ENCODE assay signal across 16 cellular contexts in the genomic region with DNA sequence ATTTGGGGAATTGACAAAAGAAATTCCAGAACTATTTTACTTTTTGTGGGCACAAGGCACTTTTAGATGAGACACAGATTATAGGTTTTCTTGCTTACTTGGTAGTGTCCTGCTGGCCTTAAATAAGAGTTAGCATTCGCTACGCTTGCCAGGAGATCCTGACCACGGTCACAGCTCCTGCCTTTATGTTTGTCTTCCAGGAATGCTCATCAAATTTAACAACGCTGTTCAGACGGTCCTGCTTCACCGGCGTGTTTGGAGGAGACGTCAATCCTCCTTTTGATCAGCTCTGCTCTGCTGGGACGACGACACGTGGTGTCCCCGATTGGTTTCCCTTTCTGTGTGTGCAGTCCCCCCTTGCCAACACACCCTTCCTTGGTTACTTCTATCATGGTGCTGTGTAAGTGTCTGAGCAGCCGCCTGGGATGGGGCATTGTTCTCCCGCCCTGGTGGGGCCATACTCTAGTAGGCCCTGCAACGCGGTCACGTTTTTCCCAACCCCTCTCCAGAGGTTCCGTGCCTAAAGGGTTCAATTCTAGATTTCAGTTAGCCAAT. TPM values are rescaled to one million over a fixed set of nuclear protein-coding genes. Genes with fewer than 3 reads are reported as not detected.
DNase-seq lines count a peak whose midpoint lies in the region; ATAC-seq and TF ChIP-seq lines count a peak whose summit lies in the region.
"Had no signal": no experiment of that assay in that cellular context is flagged by ENCODE, and none has a peak within 500 bp of the region (broad histone marks: within the 10 kb centered on the region; RNA-seq: fewer than 3 reads in every experiment).

No MANE protein-coding gene starts in this region.

- DNase-seq in LNCaP clone FGC (ENCODE audit: low read depth), result peak; percentile 66
- peak; percentile 2 for DNase-seq in left kidney (ENCODE audit: low read depth, low spot score)
- peak; percentile 77 for DNase-seq in prostate gland (ENCODE audit: low spot score)
- no peak for DNase-seq in nucleus accumbens (lab: John Stamatoyannopoulos, UW)
- DNase-seq in HCEC 1CT, result no peak
- DNase-seq: C1 segment of cervical spinal cord; Calu3; CD4-positive, CD25-positive, alpha-beta regulatory T cell; CD8-positive, alpha-beta T cell; DMS153; DND-41; H9; HFFc6 had no signal

- intact Hi-C loops in prostate gland (cut with DNase I), result no loop called here

- peaks cover 14% of the 10 kb centered on the region for H3K4me1 ChIP-seq in prostate gland (replicated peaks)

- TF ChIP-seq CTCF in LNCaP clone FGC (IDR thresholded peaks at IDR 0.05; ENCODE audit: control insufficient read depth, extremely low read depth, insufficient read depth) (no peak), prostate gland (IDR thresholded peaks at IDR 0.05) (no peak)

- no peaks in the 10 kb centered on the region for H3K36me3 ChIP-seq in prostate gland

- H3K4me3 ChIP-seq in LNCaP clone FGC (ENCODE audit: low read depth, low read length), result no peak overlapping the region
- no peak overlapping the region for H3K4me3 ChIP-seq in prostate gland
- H3K4me3 ChIP-seq: GM23338 had no signal

- H3K27me3 ChIP-seq in prostate gland (replicated peaks; ENCODE audit: insufficient read depth), result no peaks in the 10 kb centered on the region

- H3K27ac ChIP-seq in prostate gland, result peak overlapping the region; percentile 31 to 85

- WGBS in prostate gland, result 64% methylated on average over 18 of the region's 18 CpGs

- ATAC-seq in HG03025 (IDR thresholded peaks at IDR 0.05; ENCODE audit: low FRiP score, unreplicated experiment) (no peak), GM21515 (IDR thresholded peaks at IDR 0.05; ENCODE audit: unreplicated experiment) (no peak)
- ATAC-seq: CD8-positive, alpha-beta T cell; GM23338 had no signal

- no peaks in the 10 kb centered on the region for H3K9me3 ChIP-seq in prostate gland

- no peak for TF ChIP-seq POLR2A in prostate gland (IDR thresholded peaks at IDR 0.05)

RNA-seq across cellular contexts. Expression of a gene that starts 15.8 kb away (rescaled TPM):
- total RNA-seq in prostate gland, result 10 to 100 TPM; 15.2 to 20.7 TPM

RNA-seq across cellular contexts. Expression of a gene that starts 25.4 kb away (rescaled TPM):
- total RNA-seq in prostate gland, result 10 to 100 TPM; 23.7 to 24.5 TPM

RNA-seq across cellular contexts. Expression of a gene that starts 53.1 kb away (rescaled TPM):
- 10 to 100 TPM; 28.0 to 50.1 TPM for total RNA-seq in prostate gland

RNA-seq across cellular contexts. Expression of a gene that starts 53.2 kb away (rescaled TPM):
- 100 to 1,000 TPM in 1 of 2 donors, 10 to 100 TPM in 1; 98.7 to 122 TPM for total RNA-seq in prostate gland

Comparison
In these comparisons a context has a peak if more than half of its experiments do, and no peak if none do; other contexts are left out.
1. DNase-seq: peak in LNCaP clone FGC (single experiment), left kidney (single experiment) and prostate gland (single experiment); none in nucleus accumbens (0 of 56) and HCEC 1CT (single experiment).